Comparison of ENCODE assay signal across 13 cellular contexts in the genomic region with DNA sequence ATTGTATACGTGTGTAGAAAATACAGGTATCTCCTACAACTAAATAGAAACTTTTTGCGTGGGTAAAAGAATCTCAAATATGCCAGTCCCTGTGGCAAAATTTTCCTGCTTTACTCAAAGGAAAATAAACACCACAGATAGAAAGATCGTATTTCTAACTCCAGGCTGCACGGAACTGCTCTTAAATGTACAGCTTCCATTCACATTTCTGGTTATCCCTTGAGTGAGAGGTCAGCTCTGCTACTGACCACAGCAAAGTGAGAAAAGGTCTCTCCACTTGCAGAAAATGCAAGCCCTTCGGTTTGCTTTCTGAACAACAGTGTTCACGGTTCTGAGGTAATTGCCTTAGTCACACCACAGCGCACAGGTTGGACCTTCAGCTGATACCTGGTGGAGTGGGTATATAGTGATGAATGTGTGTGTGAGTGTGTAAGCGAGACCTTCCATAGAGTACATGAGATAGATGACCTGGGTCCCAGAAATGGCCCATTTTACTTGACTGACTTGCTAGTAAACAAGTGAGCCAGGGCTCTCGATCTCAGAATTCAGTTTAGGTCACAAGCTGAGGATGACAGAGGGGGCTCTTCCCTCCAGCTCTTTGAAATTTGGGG. TPM values are rescaled to one million over a fixed set of nuclear protein-coding genes. Genes with fewer than 3 reads are reported as not detected.
DNase-seq lines count a peak whose midpoint lies in the region; ATAC-seq and TF ChIP-seq lines count a peak whose summit lies in the region.
"Had no signal": no experiment of that assay in that cellular context is flagged by ENCODE, and none has a peak within 500 bp of the region (broad histone marks: within the 10 kb centered on the region; RNA-seq: fewer than 3 reads in every experiment).

No MANE protein-coding gene starts in this region.

- H3K4me2 ChIP-seq in BLaER1 = peak overlapping the region; percentile 71; the same call in 1 of the 2 replicates

- H3K9me3 Mint-ChIP-seq in endodermal cell = peaks cover 17% of the 10 kb centered on the region
- H3K9me3 Mint-ChIP-seq in nephron progenitor cell = peaks cover 17% of the 10 kb centered on the region

- peak overlapping the region; percentile 31; the same call in 1 of the 2 replicates for H3K27ac ChIP-seq in BLaER1
- H3K27ac ChIP-seq in endodermal cell (ENCODE audit: low read depth, low read length) = no peak overlapping the region
- H3K27ac ChIP-seq: prostate gland, RWPE1 had no signal

- H3K9ac ChIP-seq in BLaER1 (no peak overlapping the region), endodermal cell (ENCODE audit: extremely low read depth, low read length, poor library complexity, severe bottlenecking) (no peak overlapping the region)

- WGBS in endodermal cell (ENCODE audit: insufficient coverage in 1 of 2, insufficient read length in 1 of 2), 2 experiments = 92 to 93% methylated on average over 9 of the region's 9 CpGs

- H3K27me3 ChIP-seq in BLaER1 = no peaks in the 10 kb centered on the region
- H3K27me3 ChIP-seq in endodermal cell (ENCODE audit: control insufficient read depth, insufficient read depth, low read length, poor library complexity, severe bottlenecking) = no peaks in the 10 kb centered on the region

- H3K9me3 ChIP-seq in BLaER1 (peaks cover 8% of the 10 kb centered on the region), endodermal cell (ENCODE audit: control insufficient read depth, low read length) (no peaks in the 10 kb centered on the region)
- H3K9me3 ChIP-seq: prostate gland had no signal

- H3K36me3 ChIP-seq in BLaER1 (no peaks in the 10 kb centered on the region), endodermal cell (ENCODE audit: control insufficient read depth, insufficient read depth, low read length) (no peaks in the 10 kb centered on the region)
- H3K36me3 ChIP-seq: prostate gland had no signal

- H3K36me3 Mint-ChIP-seq in endodermal cell (ENCODE audit: low read depth) (peaks cover 2% of the 10 kb centered on the region), nephron progenitor cell (ENCODE audit: low read depth) (peaks cover 11% of the 10 kb centered on the region)

- no peak for ATAC-seq in HG03432 (IDR thresholded peaks at IDR 0.05; ENCODE audit: unreplicated experiment)

- no peaks in the 10 kb centered on the region for H4K20me1 ChIP-seq in BLaER1

- H3K4me3 Mint-ChIP-seq in endodermal cell (no peak overlapping the region), nephron progenitor cell (peak overlapping the region; percentile 18)

- H3K4me1 ChIP-seq in BLaER1 (peaks cover 42% of the 10 kb centered on the region), endodermal cell (ENCODE audit: control insufficient read depth, insufficient read depth, low read length) (peaks cover 12% of the 10 kb centered on the region)
- H3K4me1 ChIP-seq: prostate gland had no signal

- peaks cover 16% of the 10 kb centered on the region for H3K4me1 Mint-ChIP-seq in endodermal cell
- H3K4me1 Mint-ChIP-seq in nephron progenitor cell = peaks cover 51% of the 10 kb centered on the region

- H3K27me3 Mint-ChIP-seq in endodermal cell (ENCODE audit: insufficient read depth) (no peaks in the 10 kb centered on the region), nephron progenitor cell (ENCODE audit: low read depth, poor library complexity) (peaks cover 3% of the 10 kb centered on the region)

- DNase-seq in HFF-Myc (ENCODE audit: extremely low read depth, low read depth) (no peak), endodermal cell (peak; percentile 38), nephron progenitor cell (no peak), A172 (ENCODE audit: low spot score) (no peak), DMS79 treated with DMSO at 0.1 percent for 48 hours (lab: John Stamatoyannopoulos, UW) (no peak)
- DNase-seq: activated effector memory CD4-positive, alpha-beta T cell treated with Interleukin-2 at 50 U/mL for 16 hours; hypothalamus; NCI-H524 treated with DMSO at 0.1 percent for 48 hours had no signal

- TF ChIP-seq CTCF in HFF-Myc (IDR thresholded peaks at IDR 0.05; ENCODE audit: low read depth, low read length, missing control alignments) (no peak), endodermal cell (conservative IDR thresholded peaks at IDR 0.05) (no peak), nephron progenitor cell (IDR thresholded peaks at IDR 0.05) (no peak)

- H3K27ac Mint-ChIP-seq in endodermal cell = no peak overlapping the region
- H3K27ac Mint-ChIP-seq in nephron progenitor cell = peak overlapping the region; percentile 56

- H3K4me3 ChIP-seq in BLaER1 = no peak overlapping the region
- H3K4me3 ChIP-seq in HFF-Myc (replicated peaks; ENCODE audit: low read depth, low read length) = peak overlapping the region; percentile 38
- H3K4me3 ChIP-seq in endodermal cell (ENCODE audit: low read length) = no peak overlapping the region
- H3K4me3 ChIP-seq: prostate gland had no signal

RNA-seq across cellular contexts. Expression of gene ALPK2, which starts 52.1 kb away (rescaled TPM):
- total RNA-seq in endodermal cell = 1 to 10 TPM; 1.6 to 4.2 TPM
- polyA plus RNA-seq in endodermal cell (2013, experiment 1 of 2) = 7.4 TPM
- polyA plus RNA-seq in endodermal cell (2013, experiment 2 of 2) = 7.8 TPM
- 75.7 and 87.6 TPM in 2 replicates for total RNA-seq in A172 (2014; rRNA removed; shearing (Covaris generic))
- total RNA-seq: T-helper 2 cell treated with Interferon-gamma antibody and Interleukin-4, amounts not matched to agents 100 ng/mL and 5 ng/mL, for 36 hours had no signal

Comparison
In these comparisons a context has a peak if more than half of its experiments do, and no peak if none do; other contexts are left out.
1. RNA of gene ALPK2, which starts 52.1 kb away (total RNA-seq): 75.7 to 87.6 TPM in A172; 1.6 to 4.2 TPM in endodermal cell; every median in the first group is over 10 times any median in the second.